In genomic region chr2:199792381-199792780, GRCh38 we compare ENCODE assay signal across 27 cellular contexts.
"Had no signal": no experiment of that assay in that cellular context is flagged by ENCODE, and none has a peak within 500 bp of the region (broad histone marks: within the 10 kb centered on the region; RNA-seq: fewer than 3 reads in every experiment).

No MANE protein-coding gene starts in this region.

- DNase-seq: immature natural killer cell; kidney; left colon; left lung; lower lobe of right lung; mammary epithelial cell; mesenchymal stem cell; naive thymus-derived CD8-positive, alpha-beta T cell; nucleus accumbens; pancreas; posterior cingulate gyrus; retina; right cardiac atrium; stimulated activated CD4-positive, alpha-beta T cell treated with anti-CD3 and anti-CD28 coated beads, Interleukin-12 subunit alpha, Interleukin-12 subunit beta, amount 100 ng/mL, for 4 hours; stimulated activated CD4-positive, alpha-beta T cell treated with anti-CD3 and anti-CD28 coated beads, Interleukin-15, amount 100 ng/mL, for 24 hours; stimulated activated CD4-positive, alpha-beta T cell treated with anti-CD3 and anti-CD28 coated beads, Interleukin-2, amount 100 ng/mL, for 24 hours; stimulated activated CD4-positive, alpha-beta T cell treated with anti-CD3 and anti-CD28 coated beads, Interleukin-4, amount 100 ng/mL, for 1 hour; stimulated activated naive B cell treated with anti-CD40 and anti-IgM and Interleukin-4, amounts not matched to agents 10 μg/mL and 1 μg/mL and 100 μg/mL, for 72 hours; stimulated activated naive CD8-positive, alpha-beta T cell treated with anti-CD3 and anti-CD28 coated beads, Interleukin-15, Interleukin-2, amounts not matched to agents 100 U/mL and 50 U/mL, for 24 hours; stomach; testis; thyroid gland; transverse colon; upper lobe of left lung had no signal

- H3K9me3 Mint-ChIP-seq: immature natural killer cell; naive thymus-derived CD8-positive, alpha-beta T cell; nephron; neural crest cell; stimulated activated naive B cell treated with anti-CD40 and anti-IgM and Interleukin-4, amounts not matched to agents 10 μg/mL and 1 μg/mL and 100 μg/mL, for 72 hours had no signal

- ATAC-seq: left colon; left lung; lower lobe of right lung; naive thymus-derived CD8-positive, alpha-beta T cell; pancreas; right cardiac atrium; sciatic nerve; stimulated activated naive B cell treated with anti-CD40 and anti-IgM and Interleukin-4, amounts not matched to agents 10 μg/mL and 1 μg/mL and 100 μg/mL, for 72 hours; stimulated activated naive CD8-positive, alpha-beta T cell treated with anti-CD3 and anti-CD28 coated beads, Interleukin-15, Interleukin-2, amounts not matched to agents 100 U/mL and 50 U/mL, for 24 hours had no signal

- H3K27me3 Mint-ChIP-seq: stimulated activated naive B cell treated with anti-CD40 and anti-IgM and Interleukin-4, amounts not matched to agents 10 μg/mL and 1 μg/mL and 100 μg/mL, for 72 hours had no signal

- H3K36me3 Mint-ChIP-seq: immature natural killer cell; naive thymus-derived CD8-positive, alpha-beta T cell; stimulated activated naive B cell treated with anti-CD40 and anti-IgM and Interleukin-4, amounts not matched to agents 10 μg/mL and 1 μg/mL and 100 μg/mL, for 72 hours had no signal

- H3K4me3 Mint-ChIP-seq: immature natural killer cell; naive thymus-derived CD8-positive, alpha-beta T cell; nephron; neural crest cell; stimulated activated naive B cell treated with anti-CD40 and anti-IgM and Interleukin-4, amounts not matched to agents 10 μg/mL and 1 μg/mL and 100 μg/mL, for 72 hours had no signal

- H3K4me1 Mint-ChIP-seq: immature natural killer cell; naive thymus-derived CD8-positive, alpha-beta T cell; stimulated activated naive B cell treated with anti-CD40 and anti-IgM and Interleukin-4, amounts not matched to agents 10 μg/mL and 1 μg/mL and 100 μg/mL, for 72 hours had no signal

- H3K27ac Mint-ChIP-seq: immature natural killer cell; naive thymus-derived CD8-positive, alpha-beta T cell; nephron; stimulated activated naive B cell treated with anti-CD40 and anti-IgM and Interleukin-4, amounts not matched to agents 10 μg/mL and 1 μg/mL and 100 μg/mL, for 72 hours had no signal
